12 cellular contexts compared by ENCODE assay signal in genomic region chr1:84481317-84481716, GRCh38. TPM values are rescaled to one million over a fixed set of nuclear protein-coding genes. Genes with fewer than 3 reads are reported as not detected.
A peak's percentile ranks its signal among the peaks of the same experiment; 100 is the strongest.
DNase-seq lines count a peak whose midpoint lies in the region; ATAC-seq and TF ChIP-seq lines count a peak whose summit lies in the region.
"Had no signal": no experiment of that assay in that cellular context is flagged by ENCODE, and none has a peak within 500 bp of the region (broad histone marks: within the 10 kb centered on the region; RNA-seq: fewer than 3 reads in every experiment).

No MANE protein-coding gene starts in this region.

- no peak for TF ChIP-seq EP300 in SK-N-SH (IDR thresholded peaks at IDR 0.05; ENCODE audit: borderline replicate concordance in 1 of 2, low read depth in 1 of 2, low read length in 1 of 2)

- H3K9me2 ChIP-seq in SK-N-SH: no peaks in the 10 kb centered on the region

- H3K36me3 ChIP-seq in SK-N-SH (replicated peaks in 1 of 2; ENCODE audit: control insufficient read depth in 1 of 2, insufficient read depth in 2 of 2, low read length in 1 of 2) (peaks cover 35 to 49% of the 10 kb centered on the region in 2 experiments), KMS-11 (ENCODE audit: insufficient read depth) (no peaks in the 10 kb centered on the region), ascending aorta (peaks cover 0 to 28% of the 10 kb centered on the region in 2 donors), mucosa of descending colon (ENCODE audit: low read depth) (no peaks in the 10 kb centered on the region)

- intact Hi-C loops in ascending aorta (cut with DNase I): no loop called here
- intact Hi-C loops in mucosa of descending colon (cut with DNase I, micrococcal nuclease): no loop called here

- peaks cover 21% of the 10 kb centered on the region for H3K4me1 Mint-ChIP-seq in activated naive CD8-positive, alpha-beta T cell treated with anti-CD3 and anti-CD28 coated beads, Interleukin-2, amount 10 ng/mL, durations not matched to agents 7 days and 5 days
- peaks cover 34% of the 10 kb centered on the region for H3K4me1 Mint-ChIP-seq in nephron progenitor cell

- no peak for ATAC-seq in SK-N-SH treated with all-trans-retinoic acid at 6 μM for 48 hours
- ATAC-seq in activated naive CD8-positive, alpha-beta T cell treated with anti-CD3 and anti-CD28 coated beads, Interleukin-2, amount 10 ng/mL, durations not matched to agents 7 days and 5 days (ENCODE audit: low read depth): no peak
- no peak for ATAC-seq in mucosa of descending colon
- ATAC-seq: esophagus mucosa had no signal

- peak overlapping the region; percentile 89; the same call in 1 of the 2 replicates for H3K4me2 ChIP-seq in SK-N-SH
- peak overlapping the region; percentile 38; the same call in 1 of the 2 replicates for H3K4me2 ChIP-seq in KMS-11

- H3K4me3 Mint-ChIP-seq in activated naive CD8-positive, alpha-beta T cell treated with anti-CD3 and anti-CD28 coated beads, Interleukin-2, amount 10 ng/mL, durations not matched to agents 7 days and 5 days: peak overlapping the region; percentile 39
- H3K4me3 Mint-ChIP-seq in nephron progenitor cell: peak overlapping the region; percentile 71

- H3F3A ChIP-seq in SK-N-SH (replicated peaks; ENCODE audit: insufficient read depth): peaks cover 4% of the 10 kb centered on the region

- H2AFZ ChIP-seq in SK-N-SH (ENCODE audit: low read depth) (no peak overlapping the region), KMS-11 (ENCODE audit: low read depth) (no peak overlapping the region)

- no peaks in the 10 kb centered on the region for H3K27me3 ChIP-seq in SK-N-SH (ENCODE audit: insufficient read depth)
- H3K27me3 ChIP-seq in KMS-11 (ENCODE audit: insufficient read depth, low read depth): no peaks in the 10 kb centered on the region
- H3K27me3 ChIP-seq in ascending aorta: no peaks in the 10 kb centered on the region

- H3K9me3 Mint-ChIP-seq in activated naive CD8-positive, alpha-beta T cell treated with anti-CD3 and anti-CD28 coated beads, Interleukin-2, amount 10 ng/mL, durations not matched to agents 7 days and 5 days: peaks cover 11% of the 10 kb centered on the region
- H3K9me3 Mint-ChIP-seq in nephron progenitor cell: peaks cover 27% of the 10 kb centered on the region

- TF ChIP-seq CTCF in SK-N-SH (IDR thresholded peaks at IDR 0.05) (no peak), KMS-11 (conservative IDR thresholded peaks at IDR 0.05; ENCODE audit: low read depth, low read length) (no peak), nephron progenitor cell (IDR thresholded peaks at IDR 0.05) (no peak), ascending aorta (IDR thresholded peaks at IDR 0.05) (no peak), mucosa of descending colon (IDR thresholded peaks at IDR 0.05) (no peak)

- CTCF ChIA-PET in SK-N-SH (lab: Yijun Ruan, JAX): interaction anchor here (0.7 to 1.6 kb wide), 4 partner anchors 17 to 354 kb away, joined by 3 to 5 read pairs (median 3); no protein-coding TSS in a partner anchor

- POLR2A ChIA-PET in SK-N-SH (lab: Yijun Ruan, JAX): interaction anchor here (1.9 kb wide), 1 partner anchor 24 kb away, joined by 6 read pairs; no protein-coding TSS in a partner anchor
- POLR2A ChIA-PET in activated naive CD8-positive, alpha-beta T cell treated with anti-CD3 and anti-CD28 coated beads, Interleukin-2, amount 10 ng/mL, durations not matched to agents 7 days and 5 days (lab: Charles Lee): interaction anchor here (1.7 to 2.0 kb wide), 2 partner anchors 25 to 93 kb away, joined by 6 to 9 read pairs; partner anchors contain the start of genes CTBS, GNG5 and SPATA1

- peaks cover 46% of the 10 kb centered on the region for H3K36me3 Mint-ChIP-seq in activated naive CD8-positive, alpha-beta T cell treated with anti-CD3 and anti-CD28 coated beads, Interleukin-2, amount 10 ng/mL, durations not matched to agents 7 days and 5 days
- H3K36me3 Mint-ChIP-seq in nephron progenitor cell (ENCODE audit: low read depth): peaks cover 68% of the 10 kb centered on the region

- H3K4me3 ChIP-seq in SK-N-SH (ENCODE audit: low read depth in 2 of 2, low read length in 1 of 2) (no peak overlapping the region), KMS-11 (IDR thresholded peaks at IDR 0.05; ENCODE audit: insufficient read depth, low read depth, low read length) (no peak overlapping the region), ascending aorta (no peak overlapping the region), mucosa of descending colon (no peak overlapping the region)

- H4K20me1 ChIP-seq in SK-N-SH (ENCODE audit: insufficient read depth): no peaks in the 10 kb centered on the region
- no peaks in the 10 kb centered on the region for H4K20me1 ChIP-seq in KMS-11 (ENCODE audit: insufficient read depth)

- H3K27ac Mint-ChIP-seq in activated naive CD8-positive, alpha-beta T cell treated with anti-CD3 and anti-CD28 coated beads, Interleukin-2, amount 10 ng/mL, durations not matched to agents 7 days and 5 days: no peak overlapping the region
- peak overlapping the region; percentile 51 for H3K27ac Mint-ChIP-seq in nephron progenitor cell

- peaks cover 11% of the 10 kb centered on the region for H3K27me3 Mint-ChIP-seq in activated naive CD8-positive, alpha-beta T cell treated with anti-CD3 and anti-CD28 coated beads, Interleukin-2, amount 10 ng/mL, durations not matched to agents 7 days and 5 days
- peaks cover 28% of the 10 kb centered on the region for H3K27me3 Mint-ChIP-seq in nephron progenitor cell (ENCODE audit: low read depth, poor library complexity)

- TF ChIP-seq RAD21 in SK-N-SH (IDR thresholded peaks at IDR 0.05; ENCODE audit: low read length): no peak

- H3K9ac ChIP-seq in SK-N-SH (no peak overlapping the region), KMS-11 (no peak overlapping the region)

- H3K4me1 ChIP-seq in SK-N-SH (ENCODE audit: control insufficient read depth in 1 of 2, insufficient read depth in 2 of 2, low read depth in 1 of 2, low read length in 1 of 2) (peaks cover 4 to 10% of the 10 kb centered on the region in 2 experiments; a peak in 3 of 4 replicates), KMS-11 (ENCODE audit: low read depth, poor library complexity, severe bottlenecking) (peaks cover 7% of the 10 kb centered on the region), ascending aorta (peaks cover 0 to 10% of the 10 kb centered on the region in 2 donors), mucosa of descending colon (ENCODE audit: low read depth) (peaks cover 14% of the 10 kb centered on the region)

- H3K27ac ChIP-seq in SK-N-SH (ENCODE audit: low read depth in 2 of 2, low read length in 1 of 2) (no peak overlapping the region), KMS-11 (no peak overlapping the region), ascending aorta (no peak overlapping the region)
- H3K27ac ChIP-seq: 22Rv1 had no signal

- 91% methylated on average over 2 of the region's 2 CpGs for WGBS in SK-N-SH (ENCODE audit: low lambda C conversion rate)

- DNase-seq in SK-N-SH (no peak), nephron progenitor cell (no peak), ascending aorta (ENCODE audit: low spot score in 2 of 2) (no peak), mucosa of descending colon (no peak), epidermal melanocyte (ENCODE audit: insufficient read length, low spot score) (no peak)
- DNase-seq in activated naive CD8-positive, alpha-beta T cell treated with anti-CD3 and anti-CD28 coated beads, Interleukin-2, amount 10 ng/mL, durations not matched to agents 7 days and 5 days: no peak
- DNase-seq: activated gamma-delta T cell treated with Interleukin-2 at 50 U/mL for 16 hours, substantia nigra had no signal

- H3K79me2 ChIP-seq in SK-N-SH (ENCODE audit: insufficient read depth) (peaks cover 62% of the 10 kb centered on the region), KMS-11 (ENCODE audit: insufficient read depth, low read depth) (peaks cover 23% of the 10 kb centered on the region; the same call in 1 of the 2 replicates)

- H3K9me3 ChIP-seq in SK-N-SH: no peaks in the 10 kb centered on the region
- H3K9me3 ChIP-seq in ascending aorta: no peaks in the 10 kb centered on the region
- no peaks in the 10 kb centered on the region for H3K9me3 ChIP-seq in mucosa of descending colon

TF ChIP-seq in SK-N-SH, 30 proteins besides CTCF, POLR2A, EP300 and RAD21 (continues in another document):
- TF ChIP-seq FOSL2 (IDR thresholded peaks at IDR 0.05; ENCODE audit: borderline replicate concordance, low read depth) (no peak), NRF1 (IDR thresholded peaks at IDR 0.05; ENCODE audit: low read depth, low read length) (no peak), SMC3 (IDR thresholded peaks at IDR 0.05; ENCODE audit: low read depth, low read length) (no peak), CHD2 (IDR thresholded peaks at IDR 0.05; ENCODE audit: low read length, partially characterized antibody) (no peak), JUND (IDR thresholded peaks at IDR 0.05) (no peak), GATA2 (CRISPR knock-in tag; IDR thresholded peaks at IDR 0.05) (no peak)

TF ChIP-seq in SK-N-SH treated with all-trans-retinoic acid at 6 μM for 48 hours, 23 proteins besides CTCF, POLR2A, EP300 and RAD21 (continues in another document):
- TF ChIP-seq ESRRG (CRISPR knock-in tag; IDR thresholded peaks at IDR 0.05): no peak
- no peak for TF ChIP-seq ZNF565 (CRISPR knock-in tag; conservative IDR thresholded peaks at IDR 0.05; ENCODE audit: low read depth)

RNA-seq across cellular contexts. Expression of gene RPF1, which starts 2.3 kb away (rescaled TPM):
- 22.6 and 27.1 TPM in 2 replicates for polyA plus RNA-seq in SK-N-SH (2012; rRNA removed)
- 34.6 and 45.8 TPM in 2 replicates for polyA plus RNA-seq in SK-N-SH (2012; cell fraction: cytosol; rRNA removed)
- polyA plus RNA-seq in SK-N-SH (2012; cell fraction: nucleus; rRNA removed): 8.4 and 17.0 TPM in 2 replicates
- 10 to 100 TPM; 34.8 to 36.2 TPM for total RNA-seq in activated naive CD8-positive, alpha-beta T cell treated with anti-CD3 and anti-CD28 coated beads, Interleukin-2, amount 10 ng/mL, durations not matched to agents 7 days and 5 days
- total RNA-seq in ascending aorta (8.4 TPM), mucosa of descending colon (10 to 100 TPM; 24.3 to 28.8 (median 25.8) TPM)

RNA-seq across cellular contexts. Expression of gene SPATA1, which starts 24.9 kb away (rescaled TPM):
- 1.2 and 1.6 TPM in 2 replicates for polyA plus RNA-seq in SK-N-SH (2012; rRNA removed)
- 0.72 and 0.73 TPM in 2 replicates for polyA plus RNA-seq in SK-N-SH (2012; cell fraction: cytosol; rRNA removed)
- polyA plus RNA-seq in SK-N-SH (2012; cell fraction: nucleus; rRNA removed): 2.6 TPM in 2 replicates
- 1 to 10 TPM; 3.3 to 4.0 TPM for total RNA-seq in activated naive CD8-positive, alpha-beta T cell treated with anti-CD3 and anti-CD28 coated beads, Interleukin-2, amount 10 ng/mL, durations not matched to agents 7 days and 5 days
- total RNA-seq in ascending aorta: not detected
- total RNA-seq in mucosa of descending colon: 1 to 10 TPM; 2.0 to 3.8 (median 3.5) TPM

RNA-seq across cellular contexts. Expression of gene GNG5, which starts 25.1 kb away (rescaled TPM):
- polyA plus RNA-seq in SK-N-SH (2012; rRNA removed): 67.0 and 104 TPM in 2 replicates
- polyA plus RNA-seq in SK-N-SH (2012; cell fraction: cytosol; rRNA removed): 120 and 122 TPM in 2 replicates
- 30.2 and 33.5 TPM in 2 replicates for polyA plus RNA-seq in SK-N-SH (2012; cell fraction: nucleus; rRNA removed)
- 10 to 100 TPM; 88.0 to 88.4 TPM for total RNA-seq in activated naive CD8-positive, alpha-beta T cell treated with anti-CD3 and anti-CD28 coated beads, Interleukin-2, amount 10 ng/mL, durations not matched to agents 7 days and 5 days
- total RNA-seq in ascending aorta (119 TPM), mucosa of descending colon (100 to 1,000 TPM in 2 of 3 donors, 10 to 100 TPM in 1; 75.6 to 158 (median 144) TPM)
